13 cellular contexts compared by ENCODE assay signal in genomic region chr9:37363124-37363523, GRCh38.
"Had no signal": no experiment of that assay in that cellular context is flagged by ENCODE, and none has a peak within 500 bp of the region (broad histone marks: within the 10 kb centered on the region; RNA-seq: fewer than 3 reads in every experiment).

No MANE protein-coding gene starts in this region.

- DNase-seq: cortex of kidney; effector memory CD4-positive, alpha-beta T cell; foreskin keratinocyte; head of caudate nucleus; kidney glomerular epithelial cell; naive thymus-derived CD8-positive, alpha-beta T cell; posterior cingulate gyrus; sigmoid colon; stimulated activated CD4-positive, alpha-beta T cell treated with anti-CD3 and anti-CD28 coated beads, Interleukin-12 subunit alpha, Interleukin-12 subunit beta, amount 100 ng/mL, for 4 hours; stimulated activated naive CD4-positive, alpha-beta T cell treated with Interleukin-2 at 50 U/mL for 16 hours had no signal

- ATAC-seq: foreskin keratinocyte; naive thymus-derived CD8-positive, alpha-beta T cell had no signal

- H3K9me3 ChIP-seq: right atrium auricular region, sigmoid colon had no signal

- H3K4me3 ChIP-seq: hepatocyte, right atrium auricular region, sigmoid colon, skin epidermis had no signal

- H3K9me3 Mint-ChIP-seq: naive thymus-derived CD8-positive, alpha-beta T cell had no signal

- H3K79me2 ChIP-seq: hepatocyte had no signal

- H3K27me3 Mint-ChIP-seq: naive thymus-derived CD8-positive, alpha-beta T cell had no signal

- H2AFZ ChIP-seq: hepatocyte had no signal

- H3K27me3 ChIP-seq: foreskin keratinocyte, hepatocyte, right atrium auricular region, sigmoid colon had no signal

- H3K36me3 ChIP-seq: right atrium auricular region had no signal

- H3K27ac ChIP-seq: foreskin keratinocyte, hepatocyte, right atrium auricular region, sigmoid colon, skin epidermis had no signal

- H3K4me3 Mint-ChIP-seq: naive thymus-derived CD8-positive, alpha-beta T cell had no signal

- H3K4me1 ChIP-seq: foreskin keratinocyte, right atrium auricular region, sigmoid colon had no signal

- H3K4me2 ChIP-seq: hepatocyte had no signal
